In the genomic region with DNA sequence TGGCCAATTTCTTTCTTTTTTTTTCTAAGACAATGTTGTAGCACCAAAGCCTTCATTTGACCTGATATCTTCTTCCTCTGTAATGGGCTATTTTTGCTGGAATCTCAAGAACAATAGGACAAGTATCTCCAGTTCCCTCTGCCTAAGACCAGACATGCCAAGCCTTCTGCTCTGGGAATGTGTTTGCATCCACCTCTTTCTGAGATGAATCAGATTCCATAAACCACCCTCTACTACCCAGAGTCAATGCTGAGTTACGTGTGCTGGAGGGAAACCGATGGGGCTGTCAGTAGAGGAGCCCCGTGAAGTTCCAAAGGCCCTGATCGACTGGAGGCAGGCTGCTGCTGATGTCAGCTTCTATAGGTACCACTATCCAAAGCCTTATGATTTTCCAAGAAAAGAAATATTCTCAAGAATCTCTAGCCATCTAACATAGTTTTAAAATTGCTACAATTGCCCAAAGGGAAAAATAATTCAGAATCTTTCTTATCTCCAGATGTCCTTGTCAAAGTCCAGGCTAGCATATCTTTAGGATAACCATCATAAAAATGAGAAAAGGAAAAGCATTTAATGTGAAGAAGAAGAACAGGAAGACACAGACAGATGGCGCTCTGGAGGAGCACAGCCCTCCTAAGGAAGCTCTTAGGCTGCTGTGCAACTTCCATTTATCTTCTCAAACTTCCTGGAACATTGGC, we compare ENCODE assay signal across 8 cellular contexts.
DNase-seq lines count a peak whose midpoint lies in the region; ATAC-seq and TF ChIP-seq lines count a peak whose summit lies in the region.

No MANE protein-coding gene starts in this region.

- intact Hi-C loops in sciatic nerve (cut with DNase I): no loop called here

- H3K4me1 Mint-ChIP-seq in chondrocyte (ENCODE audit: low read depth): no peaks in the 10 kb centered on the region
- H3K4me1 Mint-ChIP-seq in stimulated activated effector memory CD8-positive, alpha-beta T cell treated with anti-CD3 and anti-CD28 coated beads, Interleukin-12 subunit alpha, Interleukin-12 subunit beta, amount 100 ng/mL, for 72 hours: no peaks in the 10 kb centered on the region
- no peaks in the 10 kb centered on the region for H3K4me1 Mint-ChIP-seq in effector memory CD8-positive, alpha-beta T cell (ENCODE audit: low read depth in 2 of 2)

- ATAC-seq in stimulated activated effector memory CD8-positive, alpha-beta T cell treated with anti-CD3 and anti-CD28 coated beads, Interleukin-12 subunit alpha, Interleukin-12 subunit beta, amount 100 ng/mL, for 72 hours: no peak
- ATAC-seq in sciatic nerve: no peak
- no peak for ATAC-seq in effector memory CD8-positive, alpha-beta T cell (replicated peaks)

- H3K9me3 Mint-ChIP-seq in chondrocyte (ENCODE audit: low read depth): no peaks in the 10 kb centered on the region
- H3K9me3 Mint-ChIP-seq in stimulated activated effector memory CD8-positive, alpha-beta T cell treated with anti-CD3 and anti-CD28 coated beads, Interleukin-12 subunit alpha, Interleukin-12 subunit beta, amount 100 ng/mL, for 72 hours: no peaks in the 10 kb centered on the region
- no peaks in the 10 kb centered on the region for H3K9me3 Mint-ChIP-seq in effector memory CD8-positive, alpha-beta T cell

- no peaks in the 10 kb centered on the region for H3K36me3 Mint-ChIP-seq in chondrocyte (ENCODE audit: low read depth)
- no peaks in the 10 kb centered on the region for H3K36me3 Mint-ChIP-seq in stimulated activated effector memory CD8-positive, alpha-beta T cell treated with anti-CD3 and anti-CD28 coated beads, Interleukin-12 subunit alpha, Interleukin-12 subunit beta, amount 100 ng/mL, for 72 hours
- no peaks in the 10 kb centered on the region for H3K36me3 Mint-ChIP-seq in effector memory CD8-positive, alpha-beta T cell (ENCODE audit: insufficient read depth)

- H3K27me3 Mint-ChIP-seq in chondrocyte (ENCODE audit: low read depth): peaks cover 24% of the 10 kb centered on the region
- peaks cover 13 to 31% of the 10 kb centered on the region in 2 donors for H3K27me3 Mint-ChIP-seq in effector memory CD8-positive, alpha-beta T cell

- no peak overlapping the region for H3K4me3 Mint-ChIP-seq in chondrocyte (ENCODE audit: unreplicated experiment)
- no peak overlapping the region for H3K4me3 Mint-ChIP-seq in stimulated activated effector memory CD8-positive, alpha-beta T cell treated with anti-CD3 and anti-CD28 coated beads, Interleukin-12 subunit alpha, Interleukin-12 subunit beta, amount 100 ng/mL, for 72 hours
- H3K4me3 Mint-ChIP-seq in effector memory CD8-positive, alpha-beta T cell: no peak overlapping the region

- no peak overlapping the region for H3K27ac Mint-ChIP-seq in chondrocyte (ENCODE audit: unreplicated experiment)
- H3K27ac Mint-ChIP-seq in stimulated activated effector memory CD8-positive, alpha-beta T cell treated with anti-CD3 and anti-CD28 coated beads, Interleukin-12 subunit alpha, Interleukin-12 subunit beta, amount 100 ng/mL, for 72 hours: no peak overlapping the region
- H3K27ac Mint-ChIP-seq in effector memory CD8-positive, alpha-beta T cell: no peak overlapping the region

- TF ChIP-seq CTCF in AG09319 (IDR thresholded peaks at IDR 0.05; ENCODE audit: low read depth, low read length): peak; percentile 42
- peak; percentile 70 for TF ChIP-seq CTCF in GM12873 (IDR thresholded peaks at IDR 0.05; ENCODE audit: insufficient read depth, low read depth, low read length, missing control alignments)
- TF ChIP-seq CTCF in chondrocyte (IDR thresholded peaks at IDR 0.05): peak; percentile 80

- DNase-seq in AG09319 (ENCODE audit: extremely low read depth, low read depth) (peak; percentile 2), NCI-H524 (lab: John Stamatoyannopoulos, UW) (peak; percentile 37 to 70), chondrocyte (ENCODE audit: low spot score) (no peak), myocyte (ENCODE audit: low read depth) (peak; percentile 61), sciatic nerve (ENCODE audit: low spot score) (no peak)
- DNase-seq in stimulated activated effector memory CD8-positive, alpha-beta T cell treated with anti-CD3 and anti-CD28 coated beads, Interleukin-12 subunit alpha, Interleukin-12 subunit beta, amount 100 ng/mL, for 72 hours (ENCODE audit: low spot score in 2 of 2): no peak
- no peak for DNase-seq in effector memory CD8-positive, alpha-beta T cell

Comparison
In these comparisons a context has a peak if more than half of its experiments do, and no peak if none do; other contexts are left out.
1. DNase-seq: peak in AG09319 (single experiment), NCI-H524 (2 of 2) and myocyte (single experiment); none in chondrocyte (single experiment), stimulated activated effector memory CD8-positive, alpha-beta T cell treated with anti-CD3 and anti-CD28 coated beads, Interleukin-12 subunit alpha, Interleukin-12 subunit beta, amount 100 ng/mL, for 72 hours (0 of 2), sciatic nerve (single experiment) and effector memory CD8-positive, alpha-beta T cell (0 of 3).
2. Peak in every context shown above with its lines, with median percentiles within 50 percentile points of each other: CTCF ChIP-seq.